Comparison of ENCODE assay signal across 18 cellular contexts in the genomic region with DNA sequence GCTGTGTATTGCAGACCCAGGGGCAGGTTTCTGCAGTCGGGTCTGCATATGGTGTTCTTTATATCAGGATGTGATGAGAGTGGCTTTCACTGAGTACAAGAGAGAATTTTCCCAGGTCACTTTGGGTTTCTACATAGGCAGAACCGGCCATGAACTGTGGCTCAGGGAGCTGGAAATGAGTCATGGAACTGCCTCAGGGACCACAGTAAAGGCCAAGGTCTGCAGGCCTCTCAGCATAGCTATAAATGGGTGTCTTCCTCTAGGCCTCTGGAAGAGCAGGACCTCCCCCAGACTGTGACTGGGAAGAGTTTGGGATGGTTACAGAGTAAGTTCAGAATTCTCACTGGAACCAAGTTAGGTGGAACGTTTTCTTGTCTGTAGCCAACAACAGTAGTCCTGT. TPM values are rescaled to one million over a fixed set of nuclear protein-coding genes. Genes with fewer than 3 reads are reported as not detected.
DNase-seq lines count a peak whose midpoint lies in the region; TF ChIP-seq lines count a peak whose summit lies in the region.
"Had no signal": no experiment of that assay in that cellular context is flagged by ENCODE, and none has a peak within 500 bp of the region (broad histone marks: within the 10 kb centered on the region; RNA-seq: fewer than 3 reads in every experiment).

No MANE protein-coding gene starts in this region.

- CTCF ChIA-PET in CD4-positive, alpha-beta memory T cell (lab: Charles Lee; ENCODE audit: partially characterized antibody), result no interaction called here

- no peaks in the 10 kb centered on the region for H3K4me1 Mint-ChIP-seq in CD4-positive, alpha-beta memory T cell
- H3K4me1 Mint-ChIP-seq: GM23338 had no signal

- H3K27me3 ChIP-seq in adrenal gland (no peaks in the 10 kb centered on the region), trophoblast cell (ENCODE audit: insufficient read depth, low read length) (no peaks in the 10 kb centered on the region)
- H3K27me3 ChIP-seq in CD4-positive, alpha-beta memory T cell (ENCODE audit: insufficient read depth, low read length), result no peaks in the 10 kb centered on the region
- H3K27me3 ChIP-seq: BE2C had no signal

- no peak overlapping the region for H4K8ac ChIP-seq in trophoblast cell (ENCODE audit: low read depth, low read length)

- H3K4me1 ChIP-seq in adrenal gland (replicated peaks in 1 of 2) (no peaks in the 10 kb centered on the region), trophoblast cell (ENCODE audit: control insufficient read depth in 1 of 2, insufficient read depth in 2 of 2, low read length in 2 of 2) (no peaks in the 10 kb centered on the region)
- no peaks in the 10 kb centered on the region for H3K4me1 ChIP-seq in CD4-positive, alpha-beta memory T cell (ENCODE audit: insufficient read depth, low read length)
- H3K4me1 ChIP-seq: BE2C, Caco-2 had no signal

- no peak overlapping the region for H2AK5ac ChIP-seq in trophoblast cell (ENCODE audit: low read length)

- H3K36me3 ChIP-seq in adrenal gland (replicated peaks in 1 of 2) (no peaks in the 10 kb centered on the region), trophoblast cell (ENCODE audit: control insufficient read depth in 1 of 2, insufficient read depth in 2 of 2, low read length in 2 of 2) (peaks cover 0 to 1% of the 10 kb centered on the region in 2 experiments)
- H3K36me3 ChIP-seq in CD4-positive, alpha-beta memory T cell (ENCODE audit: insufficient read depth, low read length), result no peaks in the 10 kb centered on the region
- H3K36me3 ChIP-seq: BE2C had no signal

- no peak overlapping the region for H3K4me3 Mint-ChIP-seq in CD4-positive, alpha-beta memory T cell
- H3K4me3 Mint-ChIP-seq: CD4-positive, CD25-positive, alpha-beta regulatory T cell; GM23338 had no signal

- H3K27me3 Mint-ChIP-seq in CD4-positive, alpha-beta memory T cell, result no peaks in the 10 kb centered on the region
- H3K27me3 Mint-ChIP-seq: CD4-positive, CD25-positive, alpha-beta regulatory T cell had no signal

- no peak for TF ChIP-seq POLR2A in adrenal gland (IDR thresholded peaks at IDR 0.05)

- H2BK12ac ChIP-seq in trophoblast cell (ENCODE audit: low read length), result no peak overlapping the region

- no peak overlapping the region for H2BK5ac ChIP-seq in trophoblast cell (ENCODE audit: low read depth, low read length, poor library complexity)

- intact Hi-C loops in adrenal gland (cut with DNase I), result no loop called here
- intact Hi-C loops in CD4-positive, alpha-beta memory T cell (cut with micrococcal nuclease), result no loop called here

- H3K4me3 ChIP-seq in adrenal gland (no peak overlapping the region), trophoblast cell (ENCODE audit: low read depth, low read length) (no peak overlapping the region)
- no peak overlapping the region for H3K4me3 ChIP-seq in CD4-positive, alpha-beta memory T cell (ENCODE audit: low read length in 2 of 2)
- H3K4me3 ChIP-seq: GM23338, K562 had no signal

- no peaks in the 10 kb centered on the region for H3K79me2 ChIP-seq in trophoblast cell (ENCODE audit: control insufficient read depth, insufficient read depth, low read length, poor library complexity)

- H3K4me2 ChIP-seq in trophoblast cell (ENCODE audit: low read length), result no peak overlapping the region
- H3K4me2 ChIP-seq: GM23338 had no signal

- H4K12ac ChIP-seq in trophoblast cell (ENCODE audit: low read depth, low read length), result no peak overlapping the region

- H3K27ac Mint-ChIP-seq in CD4-positive, alpha-beta memory T cell, result no peak overlapping the region
- H3K27ac Mint-ChIP-seq: CD4-positive, CD25-positive, alpha-beta regulatory T cell; GM23338 had no signal

- no peak overlapping the region for H3K18ac ChIP-seq in trophoblast cell (ENCODE audit: low read length)

- no peak overlapping the region for H4K91ac ChIP-seq in trophoblast cell (ENCODE audit: low read depth, low read length)

- peak overlapping the region in 1 of 5 donors; percentile 47 for H3K27ac ChIP-seq in adrenal gland
- H3K27ac ChIP-seq in trophoblast cell (ENCODE audit: low read depth, low read length), result no peak overlapping the region
- no peak overlapping the region for H3K27ac ChIP-seq in CD4-positive, alpha-beta memory T cell (ENCODE audit: low read depth, low read length)
- H3K27ac ChIP-seq: HL-60 had no signal

- POLR2A ChIA-PET in CD4-positive, alpha-beta memory T cell (lab: Charles Lee; ENCODE audit: partially characterized antibody), result interaction anchor here (0.6 kb wide), 2 partner anchors 54 to 124 kb away, joined by 3 to 4 read pairs; a partner anchor contains a TSS

- H3K9ac ChIP-seq in trophoblast cell (ENCODE audit: low read length), result no peak overlapping the region

- H3K14ac ChIP-seq in trophoblast cell (ENCODE audit: low read length), result no peak overlapping the region

- H2AFZ ChIP-seq in trophoblast cell (ENCODE audit: insufficient read depth, low read length, poor library complexity), result no peak overlapping the region
- H2AFZ ChIP-seq: GM23338 had no signal

- no peak overlapping the region for H3K23ac ChIP-seq in trophoblast cell (ENCODE audit: low read length)

- H3K36me3 Mint-ChIP-seq in CD4-positive, alpha-beta memory T cell, result peaks cover 12 to 20% of the 10 kb centered on the region in 2 donors

- no peaks in the 10 kb centered on the region for H3K9me3 ChIP-seq in adrenal gland (replicated peaks in 1 of 3)
- H3K9me3 ChIP-seq in trophoblast cell (ENCODE audit: insufficient read depth, low read depth, low read length), result no peaks in the 10 kb centered on the region
- H3K9me3 ChIP-seq in CD4-positive, alpha-beta memory T cell (ENCODE audit: control insufficient read depth in 1 of 2, low read length in 2 of 2), result no peaks in the 10 kb centered on the region
- H3K9me3 ChIP-seq: BE2C, Caco-2 had no signal

- H3K4ac ChIP-seq in trophoblast cell (ENCODE audit: low read depth, low read length), result no peak overlapping the region

- H3K79me1 ChIP-seq in trophoblast cell (ENCODE audit: low read length), result no peaks in the 10 kb centered on the region

- H3K9me3 Mint-ChIP-seq in CD4-positive, alpha-beta memory T cell, result peaks cover 0 to 4% (median 0%) of the 10 kb centered on the region in 8 donors
- H3K9me3 Mint-ChIP-seq: GM23338 had no signal

- no peak overlapping the region for H2BK120ac ChIP-seq in trophoblast cell (ENCODE audit: insufficient read depth, low read length, poor library complexity)

- no peak for TF ChIP-seq CTCF in adrenal gland (IDR thresholded peaks at IDR 0.05)

- peak; percentile 46 for DNase-seq in EL
- peak; percentile 8 for DNase-seq in HT1080 (ENCODE audit: low read depth)
- DNase-seq in adrenal gland, result peak; percentile 49 to 75 (median 69)
- peak; percentile 35 to 45 for DNase-seq in trophoblast cell
- no peak for DNase-seq in CD4-positive, alpha-beta memory T cell
- DNase-seq in stimulated activated CD4-positive, alpha-beta T cell treated with anti-CD3 and anti-CD28 coated beads, Interleukin-15, amount 100 ng/mL, for 24 hours, result no peak
- DNase-seq in NCI-H1436 treated with DMSO at 0.1 percent for 48 hours (lab: John Stamatoyannopoulos, UW), result no peak
- DNase-seq: ACHN; BE2C; C1 segment of cervical spinal cord; Caco-2; CD4-positive, CD25-positive, alpha-beta regulatory T cell; GDM1; HCEC 1CT; IMR-90 had no signal

- WGBS in adrenal gland, 4 donors, result 38 to 57% (median 43%) methylated on average over 2 to 3 of the region's 3 CpGs
- WGBS in trophoblast cell (ENCODE audit: extremely low coverage, insufficient coverage, insufficient read length), result no CpG with 5 or more reads among the region's 3 CpGs

RNA-seq across cellular contexts. Expression of a gene that starts 51.8 kb away (rescaled TPM):
- 1.3 and 2.9 TPM in 2 replicates for total RNA-seq in HT1080 (2014; rRNA removed; shearing (Covaris generic))
- polyA plus RNA-seq in HT1080 (2015; cell fraction: cytosol; rRNA removed), result 0.41 and 0.77 TPM in 2 replicates
- 0.95 and 4.6 TPM in 2 replicates for polyA plus RNA-seq in HT1080 (2015; cell fraction: nucleus; rRNA removed)
- 1 to 10 TPM in 7 of 8 donors, under 1 TPM in 1; 0.96 to 2.9 (median 1.7) TPM for total RNA-seq in adrenal gland
- 1 to 10 TPM in 1 of 3 donors, under 1 TPM in 2; 0.44 to 4.5 (median 0.72) TPM for polyA plus RNA-seq in adrenal gland
- polyA plus RNA-seq in trophoblast cell (2013), result 2.0 and 2.5 TPM in 2 replicates
- total RNA-seq in CD4-positive, alpha-beta memory T cell, result 1 to 10 TPM; 8.0 to 8.3 TPM
- 1 to 10 TPM; 1.1 to 2.2 TPM for polyA plus RNA-seq in CD4-positive, alpha-beta memory T cell

Comparison
In these comparisons a context has a peak if more than half of its experiments do, and no peak if none do; other contexts are left out.
1. DNase-seq: peak in EL (single experiment), HT1080 (single experiment), adrenal gland (7 of 7) and trophoblast cell (2 of 2); none in CD4-positive, alpha-beta memory T cell (0 of 5), stimulated activated CD4-positive, alpha-beta T cell treated with anti-CD3 and anti-CD28 coated beads, Interleukin-15, amount 100 ng/mL, for 24 hours (single experiment) and NCI-H1436 treated with DMSO at 0.1 percent for 48 hours (single experiment).